25 cellular contexts compared by ENCODE assay signal in the genomic region with DNA sequence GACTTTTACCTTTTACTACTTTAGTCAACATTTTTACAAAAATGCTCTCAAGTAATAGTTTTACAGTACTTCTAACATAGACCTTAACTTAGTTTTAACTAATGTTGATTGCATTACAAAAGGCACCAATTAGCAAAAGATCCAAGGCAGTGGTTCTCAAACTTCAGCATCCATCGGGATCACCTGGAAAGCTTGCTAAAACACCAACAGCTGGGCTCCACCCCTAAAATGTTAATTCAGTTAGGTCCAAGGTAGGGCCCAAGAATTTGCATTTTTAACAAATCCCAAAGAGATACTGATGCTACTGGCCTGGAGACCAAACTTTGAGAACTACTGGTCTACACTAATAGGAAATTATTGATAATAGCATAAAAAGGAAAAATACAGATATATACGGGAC.
"Had no signal": no experiment of that assay in that cellular context is flagged by ENCODE, and none has a peak within 500 bp of the region (broad histone marks: within the 10 kb centered on the region; RNA-seq: fewer than 3 reads in every experiment).

No MANE protein-coding gene starts in this region.

- DNase-seq: activated CD4-positive, alpha-beta T cell treated with anti-CD3 and anti-CD28 coated beads for 4 hours; activated CD4-positive, alpha-beta T cell treated with anti-CD3 and anti-CD28 coated beads, Interleukin-2, amount 50 U/mL, for 4 hours; activated CD4-positive, CD25-positive, alpha-beta regulatory T cell; activated effector memory CD4-positive, alpha-beta T cell treated with Interleukin-2 at 50 U/mL for 16 hours; activated naive CD4-positive, alpha-beta T cell treated with Interleukin-2 at 50 U/mL for 16 hours; anterior cingulate cortex; effector memory CD4-positive, alpha-beta T cell; erythroblast; foreskin keratinocyte; left cardiac atrium; naive B cell; nephron progenitor cell; pancreas; stimulated activated CD4-positive, alpha-beta T cell treated with anti-CD3 and anti-CD28 coated beads, Interleukin-15, amount 100 ng/mL, for 24 hours; stimulated activated CD4-positive, alpha-beta T cell treated with anti-CD3 and anti-CD28 coated beads, Interleukin-2, amount 100 ng/mL, for 24 hours; stimulated activated naive B cell treated with anti-CD40 and anti-IgM and Interleukin-4, amounts not matched to agents 10 μg/mL and 1 μg/mL and 100 μg/mL, for 72 hours; T-helper 2 cell; uterus had no signal

- H3K4me1 ChIP-seq: uterus had no signal

- H3K27me3 ChIP-seq: foreskin keratinocyte, hepatocyte, neutrophil, pancreas, uterus had no signal

- H3K4me3 Mint-ChIP-seq: activated naive CD8-positive, alpha-beta T cell; mesothelial cell of epicardium; naive B cell; nephron progenitor cell; stimulated activated naive B cell treated with anti-CD40 and anti-IgM and Interleukin-4, amounts not matched to agents 10 μg/mL and 1 μg/mL and 100 μg/mL, for 72 hours; type B pancreatic cell had no signal

- ATAC-seq: foreskin keratinocyte; left cardiac atrium; pancreas; stimulated activated naive B cell treated with anti-CD40 and anti-IgM and Interleukin-4, amounts not matched to agents 10 μg/mL and 1 μg/mL and 100 μg/mL, for 72 hours had no signal

- H3K36me3 Mint-ChIP-seq: mesothelial cell of epicardium had no signal

- H3K4me2 ChIP-seq: hepatocyte had no signal

- H2AFZ ChIP-seq: hepatocyte had no signal

- H3K4me3 ChIP-seq: hepatocyte, pancreas, prostate gland, thoracic aorta, uterus had no signal

- H3K27ac ChIP-seq: foreskin keratinocyte, hepatocyte, neutrophil, pancreas had no signal

- H3K9me3 ChIP-seq: neutrophil, pancreas, prostate gland, thoracic aorta, uterus had no signal

- H3K36me3 ChIP-seq: neutrophil, pancreas, prostate gland, thoracic aorta, uterus had no signal

- H3K27ac Mint-ChIP-seq: activated naive CD8-positive, alpha-beta T cell; stimulated activated naive B cell treated with anti-CD40 and anti-IgM and Interleukin-4, amounts not matched to agents 10 μg/mL and 1 μg/mL and 100 μg/mL, for 72 hours; type B pancreatic cell had no signal

- H3K27me3 Mint-ChIP-seq: activated naive CD8-positive, alpha-beta T cell; naive B cell; stimulated activated naive B cell treated with anti-CD40 and anti-IgM and Interleukin-4, amounts not matched to agents 10 μg/mL and 1 μg/mL and 100 μg/mL, for 72 hours; type B pancreatic cell had no signal

- H3K9me3 Mint-ChIP-seq: mesothelial cell of epicardium; naive B cell; nephron progenitor cell; stimulated activated naive B cell treated with anti-CD40 and anti-IgM and Interleukin-4, amounts not matched to agents 10 μg/mL and 1 μg/mL and 100 μg/mL, for 72 hours; type B pancreatic cell had no signal
